In genomic region chr3:146187334-146187950, GRCh38 we compare ENCODE assay signal across 7 cellular contexts. TPM values are rescaled to one million over a fixed set of nuclear protein-coding genes. Genes with fewer than 3 reads are reported as not detected.
DNase-seq lines count a peak whose midpoint lies in the region; FAIRE-seq and TF ChIP-seq lines count a peak whose summit lies in the region.

No MANE protein-coding gene starts in this region.

- H2BK120ac ChIP-seq in neuronal stem cell (ENCODE audit: low read depth, low read length) = no peak overlapping the region

- H3K27ac ChIP-seq in dorsolateral prefrontal cortex (no peak overlapping the region), neuronal stem cell (replicated peaks; ENCODE audit: low read length) (no peak overlapping the region)

- no peak overlapping the region for H3K23ac ChIP-seq in neuronal stem cell (ENCODE audit: low read depth, low read length, poor library complexity)

- H2BK15ac ChIP-seq in neuronal stem cell (ENCODE audit: low read length) = no peak overlapping the region

- H3K18ac ChIP-seq in neuronal stem cell (ENCODE audit: low read length) = no peak overlapping the region

- in situ Hi-C loops in GM13977 (cut with MboI; ENCODE audit: low pct_unique_long_range_greater_than_20kb, low sequenced_read_pairs, unreplicated experiment) = no loop called here

- intact Hi-C loops in dorsolateral prefrontal cortex (cut with DNase I) = loop anchor here (2.0 to 5.0 kb wide), 3 partner anchors 121 to 410 kb away; no protein-coding TSS in a partner anchor

- no peak overlapping the region for H3K4ac ChIP-seq in neuronal stem cell (ENCODE audit: low read length)

- H3K9me3 ChIP-seq in neuronal stem cell (replicated peaks in 1 of 2; ENCODE audit: control insufficient read depth in 2 of 2, insufficient read depth in 1 of 2, low read depth in 1 of 2, low read length in 2 of 2) = no peaks in the 10 kb centered on the region

- H3K14ac ChIP-seq in neuronal stem cell (ENCODE audit: low read length) = no peak overlapping the region

- WGBS in neuronal stem cell (ENCODE audit: extremely low coverage in 2 of 2, insufficient read length in 2 of 2, insufficient replicate concordance in 1 of 2), 2 donors = no CpG with 5 or more reads among the region's 2 CpGs

- no peak overlapping the region for H3K9ac ChIP-seq in neuronal stem cell (ENCODE audit: low read depth, low read length, poor library complexity)

- H2AFZ ChIP-seq in neuronal stem cell (ENCODE audit: low read length) = no peak overlapping the region

- H3K79me1 ChIP-seq in neuronal stem cell (ENCODE audit: low read depth, low read length) = no peaks in the 10 kb centered on the region

- no peak overlapping the region for H2BK12ac ChIP-seq in neuronal stem cell (ENCODE audit: low read length)

- H3K4me3 ChIP-seq in dorsolateral prefrontal cortex = peak overlapping the region in 3 of 59 donors; percentile 14 to 33 (median 15)
- no peak overlapping the region for H3K4me3 ChIP-seq in neuronal stem cell (ENCODE audit: low read length in 2 of 2)

- H2BK5ac ChIP-seq in neuronal stem cell (ENCODE audit: low read length) = no peak overlapping the region

- H3K4me1 ChIP-seq in neuronal stem cell (ENCODE audit: control insufficient read depth in 2 of 2, insufficient read depth in 1 of 2, low read depth in 1 of 2, low read length in 2 of 2) = no peaks in the 10 kb centered on the region

- no peak overlapping the region for H2AK5ac ChIP-seq in neuronal stem cell (ENCODE audit: low read depth, low read length)

- H3K36me3 ChIP-seq in neuronal stem cell (replicated peaks in 1 of 2; ENCODE audit: control insufficient read depth in 2 of 2, insufficient read depth in 2 of 2, low read length in 2 of 2) = no peaks in the 10 kb centered on the region

- FAIRE-seq in GM12892 (lab: Jason Lieb, UNC) = no peak

- H3K27me3 ChIP-seq in dorsolateral prefrontal cortex (no peaks in the 10 kb centered on the region), neuronal stem cell (ENCODE audit: control insufficient read depth in 3 of 3, insufficient read depth in 3 of 3, low read depth in 1 of 3, low read length in 3 of 3) (no peaks in the 10 kb centered on the region)

- TF ChIP-seq POLR2A in GM12892 (IDR thresholded peaks at IDR 0.05; ENCODE audit: low read depth, low read length) = no peak

- DNase-seq in GM13977 (ENCODE audit: low spot score) (no peak), NCI-H524 (lab: John Stamatoyannopoulos, UW) (peak; percentile 54 to 77), dorsolateral prefrontal cortex (peak in 4 of 10 donors; percentile 6 to 28 (median 22)), neuronal stem cell (ENCODE audit: low spot score) (peak; percentile 11), NCI-H1048 (lab: John Stamatoyannopoulos, UW) (no peak), GM12892 (ENCODE audit: insufficient read length) (no peak), NCI-H2029 (lab: John Stamatoyannopoulos, UW) (no peak)

- TF ChIP-seq CTCF in GM13977 (IDR thresholded peaks at IDR 0.05; ENCODE audit: extremely low read depth, insufficient read depth, missing control alignments) (peak; percentile 47), dorsolateral prefrontal cortex (IDR thresholded peaks at IDR 0.05 in 54 of 56, conservative IDR thresholded peaks at IDR 0.05 in 2 of 56; ENCODE audit: low read depth in 1 of 56, partially characterized antibody in 56 of 56) (peak; percentile 52 to 94 (median 79))

- no peak overlapping the region for H3K4me2 ChIP-seq in neuronal stem cell (ENCODE audit: insufficient read depth, low read length, poor library complexity, severe bottlenecking)

- no peak overlapping the region for H4K91ac ChIP-seq in neuronal stem cell (ENCODE audit: low read depth, low read length, poor library complexity)

- H4K8ac ChIP-seq in neuronal stem cell (ENCODE audit: low read depth, low read length) = no peak overlapping the region

RNA-seq across cellular contexts. Expression of gene PLOD2, which starts 26.5 kb away (rescaled TPM):
- total RNA-seq in dorsolateral prefrontal cortex = 10 to 100 TPM; 18.4 to 75.5 (median 31.6) TPM
- 9.3 TPM for polyA plus RNA-seq in neuronal stem cell (2013, experiment 1 of 2)
- polyA plus RNA-seq in neuronal stem cell (2013, experiment 2 of 2) = 11.7 TPM
- polyA plus RNA-seq in GM12892 (2012; ENCODE audit: missing spikeins) = 1.4 TPM

Comparison
In these comparisons a context has a peak if more than half of its experiments do, and no peak if none do; other contexts are left out.
1. DNase-seq: peak in NCI-H524 (2 of 2) and neuronal stem cell (single experiment); none in GM13977 (single experiment), NCI-H1048 (single experiment), GM12892 (single experiment) and NCI-H2029 (single experiment).